ENCODE assay signal across 32 cellular contexts in the genomic region with DNA sequence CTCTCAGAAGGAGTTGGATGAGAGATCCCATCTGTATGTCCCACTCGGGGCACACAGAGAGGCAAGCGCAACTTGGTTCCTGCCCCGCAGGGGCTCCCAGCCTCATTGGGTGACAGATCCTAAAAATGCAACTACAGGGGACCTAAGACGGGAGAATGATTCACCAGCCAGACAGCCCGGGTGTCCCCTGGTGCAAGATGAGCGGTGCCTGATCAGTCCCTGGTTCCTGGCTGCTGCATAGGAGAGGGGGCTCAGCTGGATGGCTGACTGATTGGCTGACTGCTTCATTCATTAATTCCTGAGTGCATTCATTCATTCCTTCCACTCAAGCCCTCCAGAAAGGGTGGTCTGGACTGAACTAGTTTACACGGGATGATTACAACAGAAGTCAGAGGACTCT. TPM values are rescaled to one million over a fixed set of nuclear protein-coding genes. Genes with fewer than 3 reads are reported as not detected.
"Had no signal": no experiment of that assay in that cellular context is flagged by ENCODE, and none has a peak within 500 bp of the region (broad histone marks: within the 10 kb centered on the region; RNA-seq: fewer than 3 reads in every experiment).

No MANE protein-coding gene starts in this region.

- H3K9ac ChIP-seq: neural progenitor cell had no signal

- H3K27me3 ChIP-seq: right lobe of liver, vagina had no signal

- H3K4me1 ChIP-seq: gastrocnemius medialis, neural progenitor cell, right lobe of liver, transverse colon, vagina had no signal

- DNase-seq: cortex of kidney; effector memory CD8-positive, alpha-beta T cell; foreskin fibroblast; gastrocnemius medialis; head of caudate nucleus; kidney; mesenchymal stem cell; midbrain; naive thymus-derived CD4-positive, alpha-beta T cell; posterior cingulate gyrus; retina; right lobe of liver; stimulated activated CD4-positive, alpha-beta T cell treated with anti-CD3 and anti-CD28 coated beads, Interleukin-12 subunit alpha, Interleukin-12 subunit beta, amount 100 ng/mL, for 4 hours; stimulated activated CD4-positive, alpha-beta T cell treated with anti-CD3 and anti-CD28 coated beads, Interleukin-1b, Interleukin-23, amount 100 ng/mL, for 48 hours; stimulated activated CD4-positive, alpha-beta T cell treated with anti-CD3 and anti-CD28 coated beads, Interleukin-4, amount 100 ng/mL, for 1 hour; stimulated activated CD8-positive, alpha-beta memory T cell treated with anti-CD3 and anti-CD28 coated beads, Interleukin-4, amount 100 ng/mL, for 48 hours; stimulated activated naive CD4-positive, alpha-beta T cell; stimulated activated naive CD8-positive, alpha-beta T cell treated with anti-CD3 and anti-CD28 coated beads, Interleukin-15, amount 100 ng/mL, for 72 hours; transverse colon had no signal

- H3K36me3 ChIP-seq: gastrocnemius medialis, neural progenitor cell, right lobe of liver, suprapubic skin, transverse colon, vagina had no signal

- H3K27ac Mint-ChIP-seq: effector memory CD8-positive, alpha-beta T cell; naive thymus-derived CD4-positive, alpha-beta T cell; nephron; stimulated activated naive CD8-positive, alpha-beta T cell treated with anti-CD3 and anti-CD28 coated beads, Interleukin-15, amount 100 ng/mL, for 72 hours had no signal

- H3K4me1 Mint-ChIP-seq: naive thymus-derived CD4-positive, alpha-beta T cell; nephron; stimulated activated naive CD8-positive, alpha-beta T cell treated with anti-CD3 and anti-CD28 coated beads, Interleukin-15, amount 100 ng/mL, for 72 hours had no signal

- H3K4me3 ChIP-seq: gastrocnemius medialis, neural progenitor cell, right lobe of liver, smooth muscle cell, suprapubic skin, transverse colon, vagina had no signal

- H3K9me3 Mint-ChIP-seq: effector memory CD8-positive, alpha-beta T cell; nephron; neural progenitor cell had no signal

- H2AFZ ChIP-seq: neural progenitor cell had no signal

- ATAC-seq: effector memory CD8-positive, alpha-beta T cell; esophagus mucosa; gastrocnemius medialis; left lobe of liver; naive thymus-derived CD4-positive, alpha-beta T cell; right lobe of liver; stimulated activated naive CD8-positive, alpha-beta T cell treated with anti-CD3 and anti-CD28 coated beads, Interleukin-15, amount 100 ng/mL, for 72 hours had no signal

- H3K4me2 ChIP-seq: neural progenitor cell, smooth muscle cell had no signal

- H3K27ac ChIP-seq: epithelial cell of prostate, gastrocnemius medialis, neural progenitor cell, right lobe of liver, suprapubic skin, transverse colon, vagina had no signal

- H3K4me3 Mint-ChIP-seq: effector memory CD8-positive, alpha-beta T cell; naive thymus-derived CD4-positive, alpha-beta T cell; nephron; neural progenitor cell; stimulated activated naive CD8-positive, alpha-beta T cell treated with anti-CD3 and anti-CD28 coated beads, Interleukin-15, amount 100 ng/mL, for 72 hours had no signal

- H3K9me3 ChIP-seq: gastrocnemius medialis, right lobe of liver, suprapubic skin, transverse colon, vagina had no signal

RNA-seq across cellular contexts. Expression of a gene that starts 54.9 kb away (rescaled TPM):
- total RNA-seq: dermis microvascular lymphatic vessel endothelial cell; esophagus mucosa; glomerular endothelial cell; left lobe of liver; lung microvascular endothelial cell; naive thymus-derived CD4-positive, alpha-beta T cell; osteocyte; pulmonary artery endothelial cell; smooth muscle cell; transverse colon; vagina had no signal
- polyA plus RNA-seq: naive thymus-derived CD4-positive, alpha-beta T cell; smooth muscle cell had no signal
